ENCODE assay signal across 30 cellular contexts in the genomic region with DNA sequence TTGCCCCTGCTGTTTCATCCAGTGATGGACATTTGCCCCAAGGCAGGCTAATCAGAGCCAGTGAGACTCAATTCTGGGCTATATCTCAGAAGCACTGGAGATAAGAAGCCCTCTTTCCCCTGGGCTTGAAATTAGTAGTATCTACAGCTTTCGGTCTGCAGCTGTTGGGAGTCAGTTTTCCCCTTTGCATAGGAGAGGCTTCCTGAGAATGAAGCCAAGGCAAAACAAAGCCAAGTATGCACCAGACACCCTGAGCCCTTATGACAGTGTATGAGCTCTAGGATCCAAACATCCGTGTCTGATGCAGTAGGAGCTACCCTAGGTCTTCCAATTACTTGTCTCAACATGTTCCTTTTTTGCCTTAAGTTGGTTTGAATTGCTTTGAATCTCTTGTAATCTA.
DNase-seq lines count a peak whose midpoint lies in the region; ATAC-seq, FAIRE-seq and TF ChIP-seq lines count a peak whose summit lies in the region.
"Had no signal": no experiment of that assay in that cellular context is flagged by ENCODE, and none has a peak within 500 bp of the region (broad histone marks: within the 10 kb centered on the region; RNA-seq: fewer than 3 reads in every experiment).

No MANE protein-coding gene starts in this region.

- no peak overlapping the region for H3K18ac ChIP-seq in trophoblast cell (ENCODE audit: low read length)

- H3K36me3 Mint-ChIP-seq in nephron (ENCODE audit: low read depth), result peaks cover 4% of the 10 kb centered on the region
- H3K36me3 Mint-ChIP-seq: activated naive CD8-positive, alpha-beta T cell treated with anti-CD3 and anti-CD28 coated beads, Interleukin-2, amount 10 ng/mL, durations not matched to agents 7 days and 5 days; CD14-positive monocyte; memory B cell; natural killer cell treated with Interleukin-12 subunit alpha and Interleukin-12 subunit beta and Interleukin-15 and Interleukin-18, amount 100 ng/mL, for 72 hours; stimulated activated effector memory CD8-positive, alpha-beta T cell treated with anti-CD3 and anti-CD28 coated beads, Interleukin-12 subunit alpha, Interleukin-12 subunit beta, amount 100 ng/mL, for 72 hours had no signal

- no peak overlapping the region for H3K23ac ChIP-seq in trophoblast cell (ENCODE audit: low read length)

- no peak for FAIRE-seq in HTR-8/SVneo (lab: Jason Lieb, UNC)
- FAIRE-seq: endothelial cell of umbilical vein, K562, urothelium cell line had no signal

- peak; percentile 41 to 60 for ATAC-seq in left cardiac atrium
- ATAC-seq in HG03521 (IDR thresholded peaks at IDR 0.05; ENCODE audit: unreplicated experiment), result no peak
- ATAC-seq: HCT116; K562; stimulated activated effector memory CD8-positive, alpha-beta T cell treated with anti-CD3 and anti-CD28 coated beads, Interleukin-12 subunit alpha, Interleukin-12 subunit beta, amount 100 ng/mL, for 72 hours had no signal

- no CpG with 5 or more reads among the region's 2 CpGs for WGBS in trophoblast cell (ENCODE audit: extremely low coverage, insufficient coverage, insufficient read length)

- no peak overlapping the region for H4K91ac ChIP-seq in trophoblast cell (ENCODE audit: low read depth, low read length)

- H2BK5ac ChIP-seq in trophoblast cell (ENCODE audit: low read depth, low read length, poor library complexity), result no peak overlapping the region

- no peak overlapping the region for H3K27ac ChIP-seq in SJCRH30
- peak overlapping the region; percentile 88 for H3K27ac ChIP-seq in colonic mucosa
- H3K27ac ChIP-seq in trophoblast cell (ENCODE audit: low read depth, low read length), result no peak overlapping the region
- H3K27ac ChIP-seq: ascending aorta, ovary had no signal

- H2AK5ac ChIP-seq in trophoblast cell (ENCODE audit: low read length), result no peak overlapping the region

- H3K4me3 ChIP-seq in SJCRH30, result no peak overlapping the region
- H3K4me3 ChIP-seq in colonic mucosa, result no peak overlapping the region
- H3K4me3 ChIP-seq in trophoblast cell (ENCODE audit: low read depth, low read length), result no peak overlapping the region
- H3K4me3 ChIP-seq: ascending aorta, K562, ovary had no signal

- H3K9me3 ChIP-seq in SJCRH30 (replicated peaks) (no peaks in the 10 kb centered on the region; the same call in 1 of the 2 replicates), colonic mucosa (no peaks in the 10 kb centered on the region), trophoblast cell (ENCODE audit: insufficient read depth, low read depth, low read length) (peaks cover 1% of the 10 kb centered on the region)
- H3K9me3 ChIP-seq: ascending aorta, ovary had no signal

- no peak overlapping the region for H4K12ac ChIP-seq in trophoblast cell (ENCODE audit: low read depth, low read length)

- H3K4me3 Mint-ChIP-seq in nephron, result no peak overlapping the region
- H3K4me3 Mint-ChIP-seq: activated naive CD8-positive, alpha-beta T cell treated with anti-CD3 and anti-CD28 coated beads, Interleukin-2, amount 10 ng/mL, durations not matched to agents 7 days and 5 days; CD14-positive monocyte; memory B cell; natural killer cell treated with Interleukin-12 subunit alpha and Interleukin-12 subunit beta and Interleukin-15 and Interleukin-18, amount 100 ng/mL, for 72 hours; stimulated activated effector memory CD8-positive, alpha-beta T cell treated with anti-CD3 and anti-CD28 coated beads, Interleukin-12 subunit alpha, Interleukin-12 subunit beta, amount 100 ng/mL, for 72 hours had no signal

- H3K4me1 Mint-ChIP-seq in nephron, result peaks cover 36% of the 10 kb centered on the region
- H3K4me1 Mint-ChIP-seq: activated naive CD8-positive, alpha-beta T cell treated with anti-CD3 and anti-CD28 coated beads, Interleukin-2, amount 10 ng/mL, durations not matched to agents 7 days and 5 days; memory B cell; stimulated activated effector memory CD8-positive, alpha-beta T cell treated with anti-CD3 and anti-CD28 coated beads, Interleukin-12 subunit alpha, Interleukin-12 subunit beta, amount 100 ng/mL, for 72 hours had no signal

- H3K27ac Mint-ChIP-seq in nephron, result peak overlapping the region in 2 of 3 experiments; percentile 24 to 82
- H3K27ac Mint-ChIP-seq: activated naive CD8-positive, alpha-beta T cell treated with anti-CD3 and anti-CD28 coated beads, Interleukin-2, amount 10 ng/mL, durations not matched to agents 7 days and 5 days; CD14-positive monocyte; memory B cell; natural killer cell treated with Interleukin-12 subunit alpha and Interleukin-12 subunit beta and Interleukin-15 and Interleukin-18, amount 100 ng/mL, for 72 hours; stimulated activated effector memory CD8-positive, alpha-beta T cell treated with anti-CD3 and anti-CD28 coated beads, Interleukin-12 subunit alpha, Interleukin-12 subunit beta, amount 100 ng/mL, for 72 hours had no signal

- H3K4me1 ChIP-seq in SJCRH30 (peaks cover 31% of the 10 kb centered on the region), colonic mucosa (peaks cover 21% of the 10 kb centered on the region), trophoblast cell (ENCODE audit: control insufficient read depth in 1 of 2, insufficient read depth in 2 of 2, low read length in 2 of 2) (peaks cover 0 to 2% of the 10 kb centered on the region in 2 experiments)
- H3K4me1 ChIP-seq: ascending aorta had no signal

- H3K27me3 ChIP-seq in SJCRH30, result no peaks in the 10 kb centered on the region
- H3K27me3 ChIP-seq in colonic mucosa, result no peaks in the 10 kb centered on the region
- H3K27me3 ChIP-seq in trophoblast cell (ENCODE audit: insufficient read depth, low read length), result no peaks in the 10 kb centered on the region
- H3K27me3 ChIP-seq: ascending aorta, ovary had no signal

- H2BK120ac ChIP-seq in trophoblast cell (ENCODE audit: insufficient read depth, low read length, poor library complexity), result no peak overlapping the region

- no peaks in the 10 kb centered on the region for H3K9me3 Mint-ChIP-seq in nephron
- H3K9me3 Mint-ChIP-seq: activated naive CD8-positive, alpha-beta T cell treated with anti-CD3 and anti-CD28 coated beads, Interleukin-2, amount 10 ng/mL, durations not matched to agents 7 days and 5 days; CD14-positive monocyte; memory B cell; natural killer cell treated with Interleukin-12 subunit alpha and Interleukin-12 subunit beta and Interleukin-15 and Interleukin-18, amount 100 ng/mL, for 72 hours; stimulated activated effector memory CD8-positive, alpha-beta T cell treated with anti-CD3 and anti-CD28 coated beads, Interleukin-12 subunit alpha, Interleukin-12 subunit beta, amount 100 ng/mL, for 72 hours had no signal

- peak; percentile 34 to 66 for DNase-seq in SJCRH30
- no peak for DNase-seq in colonic mucosa
- no peak for DNase-seq in left cardiac atrium
- no peak for DNase-seq in trophoblast cell
- no peak for DNase-seq in NCI-H748 treated with DMSO at 0.1 percent for 48 hours (lab: John Stamatoyannopoulos, UW)
- DNase-seq in HTR-8/SVneo (ENCODE audit: insufficient read length, low spot score), result no peak
- DNase-seq: activated CD4-positive, alpha-beta T cell treated with anti-CD3 and anti-CD28 coated beads for 4 hours; activated gamma-delta T cell; activated naive CD8-positive, alpha-beta T cell treated with anti-CD3 and anti-CD28 coated beads, Interleukin-2, amount 10 ng/mL, durations not matched to agents 7 days and 5 days; activated T-cell treated with anti-CD3 and anti-CD28 coated beads, Interleukin-2, amount 50 U/mL, for 1 hour; DMS79 treated with DMSO at 0.1 percent for 48 hours; GF-D8; NCI-H1105; NCI-H2029; NCI-H2227 treated with DMSO at 0.1 percent for 48 hours; ovary; RPMI8226; stimulated activated CD4-positive, alpha-beta T cell treated with anti-CD3 and anti-CD28 coated beads, Interleukin-12 subunit alpha, Interleukin-12 subunit beta, amount 100 ng/mL, for 4 hours; stimulated activated CD4-positive, alpha-beta T cell treated with anti-CD3 and anti-CD28 coated beads, Interleukin-4, amount 100 ng/mL, for 24 hours had no signal

- intact Hi-C loops in colonic mucosa (cut with DNase I) (no loop called here), left cardiac atrium (cut with DNase I) (no loop called here)

- no peak overlapping the region for H2AFZ ChIP-seq in trophoblast cell (ENCODE audit: insufficient read depth, low read length, poor library complexity)

- H3K27me3 Mint-ChIP-seq in nephron (ENCODE audit: low read depth), result no peaks in the 10 kb centered on the region

- H2BK12ac ChIP-seq in trophoblast cell (ENCODE audit: low read length), result no peak overlapping the region

- TF ChIP-seq CTCF in colonic mucosa (IDR thresholded peaks at IDR 0.05) (no peak), nephron (IDR thresholded peaks at IDR 0.05; ENCODE audit: unreplicated experiment in 3 of 3) (no peak)

- no peak overlapping the region for H3K14ac ChIP-seq in trophoblast cell (ENCODE audit: low read length)

- H4K8ac ChIP-seq in trophoblast cell (ENCODE audit: low read depth, low read length), result no peak overlapping the region

- H3K9ac ChIP-seq in colonic mucosa (ENCODE audit: low read depth in 2 of 2, low read length in 2 of 2) (peak overlapping the region in 1 of 2 donors; percentile 64), trophoblast cell (ENCODE audit: low read length) (no peak overlapping the region)

- no peak overlapping the region for H3K4ac ChIP-seq in trophoblast cell (ENCODE audit: low read depth, low read length)

- no peaks in the 10 kb centered on the region for H3K36me3 ChIP-seq in SJCRH30
- H3K36me3 ChIP-seq in colonic mucosa, result no peaks in the 10 kb centered on the region
- H3K36me3 ChIP-seq in trophoblast cell (ENCODE audit: control insufficient read depth in 1 of 2, insufficient read depth in 2 of 2, low read length in 2 of 2), result peaks cover 2 to 6% of the 10 kb centered on the region in 2 experiments
- H3K36me3 ChIP-seq: ascending aorta, ovary had no signal

- no peaks in the 10 kb centered on the region for H3K79me2 ChIP-seq in trophoblast cell (ENCODE audit: control insufficient read depth, insufficient read depth, low read length, poor library complexity)

- no peaks in the 10 kb centered on the region for H3K79me1 ChIP-seq in trophoblast cell (ENCODE audit: low read length)

- no peak overlapping the region for H3K4me2 ChIP-seq in trophoblast cell (ENCODE audit: low read length)

Comparison
In these comparisons a context has a peak if more than half of its experiments do, and no peak if none do; other contexts are left out.
1. DNase-seq: peak in SJCRH30 (2 of 2); none in colonic mucosa (single experiment), left cardiac atrium (single experiment), trophoblast cell (0 of 2), NCI-H748 treated with DMSO at 0.1 percent for 48 hours (single experiment) and HTR-8/SVneo (single experiment).